Comparison of ENCODE assay signal across 3 cellular contexts in genomic region chr4:178577933-178578332, GRCh38.
TF ChIP-seq lines count a peak whose summit lies in the region.

No MANE protein-coding gene starts in this region.

TF ChIP-seq in SK-N-SH, 30 proteins besides CTCF, POLR2A, EP300 and RAD21:
- TF ChIP-seq, protein P1, sequence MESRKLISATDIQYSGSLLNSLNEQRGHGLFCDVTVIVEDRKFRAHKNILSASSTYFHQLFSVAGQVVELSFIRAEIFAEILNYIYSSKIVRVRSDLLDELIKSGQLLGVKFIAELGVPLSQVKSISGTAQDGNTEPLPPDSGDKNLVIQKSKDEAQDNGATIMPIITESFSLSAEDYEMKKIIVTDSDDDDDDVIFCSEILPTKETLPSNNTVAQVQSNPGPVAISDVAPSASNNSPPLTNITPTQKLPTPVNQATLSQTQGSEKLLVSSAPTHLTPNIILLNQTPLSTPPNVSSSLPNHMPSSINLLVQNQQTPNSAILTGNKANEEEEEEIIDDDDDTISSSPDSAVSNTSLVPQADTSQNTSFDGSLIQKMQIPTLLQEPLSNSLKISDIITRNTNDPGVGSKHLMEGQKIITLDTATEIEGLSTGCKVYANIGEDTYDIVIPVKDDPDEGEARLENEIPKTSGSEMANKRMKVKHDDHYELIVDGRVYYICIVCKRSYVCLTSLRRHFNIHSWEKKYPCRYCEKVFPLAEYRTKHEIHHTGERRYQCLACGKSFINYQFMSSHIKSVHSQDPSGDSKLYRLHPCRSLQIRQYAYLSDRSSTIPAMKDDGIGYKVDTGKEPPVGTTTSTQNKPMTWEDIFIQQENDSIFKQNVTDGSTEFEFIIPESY (IDR thresholded peaks at IDR 0.05; ENCODE audit: borderline replicate concordance, low read depth), result no peak
- TF ChIP-seq TAF1 (IDR thresholded peaks at IDR 0.05; ENCODE audit: borderline replicate concordance, low read depth, low read length), result no peak
- no peak for TF ChIP-seq RFX5 (IDR thresholded peaks at IDR 0.05; ENCODE audit: low read length)
- peak; percentile 30; the same call in 1 of the 2 replicates for TF ChIP-seq SMC3 (IDR thresholded peaks at IDR 0.05; ENCODE audit: low read depth, low read length)
- no peak for TF ChIP-seq ELF1 (IDR thresholded peaks at IDR 0.05)

TF ChIP-seq in SK-N-SH treated with all-trans-retinoic acid at 6 μM for 48 hours, 23 proteins besides CTCF, POLR2A, EP300 and RAD21:
- TF ChIP-seq, protein P2, sequence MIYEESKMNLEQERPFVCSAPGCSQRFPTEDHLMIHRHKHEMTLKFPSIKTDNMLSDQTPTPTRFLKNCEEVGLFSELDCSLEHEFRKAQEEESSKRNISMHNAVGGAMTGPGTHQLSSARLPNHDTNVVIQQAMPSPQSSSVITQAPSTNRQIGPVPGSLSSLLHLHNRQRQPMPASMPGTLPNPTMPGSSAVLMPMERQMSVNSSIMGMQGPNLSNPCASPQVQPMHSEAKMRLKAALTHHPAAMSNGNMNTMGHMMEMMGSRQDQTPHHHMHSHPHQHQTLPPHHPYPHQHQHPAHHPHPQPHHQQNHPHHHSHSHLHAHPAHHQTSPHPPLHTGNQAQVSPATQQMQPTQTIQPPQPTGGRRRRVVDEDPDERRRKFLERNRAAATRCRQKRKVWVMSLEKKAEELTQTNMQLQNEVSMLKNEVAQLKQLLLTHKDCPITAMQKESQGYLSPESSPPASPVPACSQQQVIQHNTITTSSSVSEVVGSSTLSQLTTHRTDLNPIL (CRISPR knock-in tag; IDR thresholded peaks at IDR 0.05; ENCODE audit: low read depth), result no peak
- TF ChIP-seq GLIS3 (CRISPR knock-in tag; IDR thresholded peaks at IDR 0.05), result no peak
- no peak for TF ChIP-seq PATZ1 (CRISPR knock-in tag; IDR thresholded peaks at IDR 0.05; ENCODE audit: borderline replicate concordance)
- TF ChIP-seq, protein P3, sequence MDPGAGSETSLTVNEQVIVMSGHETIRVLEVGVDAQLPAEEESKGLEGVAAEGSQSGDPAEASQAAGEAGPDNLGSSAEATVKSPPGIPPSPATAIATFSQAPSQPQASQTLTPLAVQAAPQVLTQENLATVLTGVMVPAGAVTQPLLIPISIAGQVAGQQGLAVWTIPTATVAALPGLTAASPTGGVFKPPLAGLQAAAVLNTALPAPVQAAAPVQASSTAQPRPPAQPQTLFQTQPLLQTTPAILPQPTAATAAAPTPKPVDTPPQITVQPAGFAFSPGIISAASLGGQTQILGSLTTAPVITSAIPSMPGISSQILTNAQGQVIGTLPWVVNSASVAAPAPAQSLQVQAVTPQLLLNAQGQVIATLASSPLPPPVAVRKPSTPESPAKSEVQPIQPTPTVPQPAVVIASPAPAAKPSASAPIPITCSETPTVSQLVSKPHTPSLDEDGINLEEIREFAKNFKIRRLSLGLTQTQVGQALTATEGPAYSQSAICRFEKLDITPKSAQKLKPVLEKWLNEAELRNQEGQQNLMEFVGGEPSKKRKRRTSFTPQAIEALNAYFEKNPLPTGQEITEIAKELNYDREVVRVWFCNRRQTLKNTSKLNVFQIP (CRISPR knock-in tag; IDR thresholded peaks at IDR 0.05; ENCODE audit: borderline replicate concordance, low read depth), result no peak
- TF ChIP-seq BACH2 (CRISPR knock-in tag; IDR thresholded peaks at IDR 0.05; ENCODE audit: borderline replicate concordance), result no peak
- no peak for TF ChIP-seq ZFP30 (CRISPR knock-in tag; IDR thresholded peaks at IDR 0.05)
- TF ChIP-seq ISL1 (CRISPR knock-in tag; IDR thresholded peaks at IDR 0.05), result no peak

TF ChIP-seq in H1, 55 proteins besides CTCF, POLR2A, EP300 and RAD21 (continued from another document):
- TF ChIP-seq NANOG (IDR thresholded peaks at IDR 0.05; ENCODE audit: insufficient read depth, low read depth, low read length, poor library complexity, severe bottlenecking) (no peak), HDAC2 (IDR thresholded peaks at IDR 0.05; ENCODE audit: borderline replicate concordance in 1 of 2, low read depth in 2 of 2, low read length in 2 of 2) (no peak), SUZ12 (IDR thresholded peaks at IDR 0.05; ENCODE audit: low read length) (no peak), CHD1 (IDR thresholded peaks at IDR 0.05; ENCODE audit: low read depth, low read length) (no peak)
- TF ChIP-seq, protein P4, sequence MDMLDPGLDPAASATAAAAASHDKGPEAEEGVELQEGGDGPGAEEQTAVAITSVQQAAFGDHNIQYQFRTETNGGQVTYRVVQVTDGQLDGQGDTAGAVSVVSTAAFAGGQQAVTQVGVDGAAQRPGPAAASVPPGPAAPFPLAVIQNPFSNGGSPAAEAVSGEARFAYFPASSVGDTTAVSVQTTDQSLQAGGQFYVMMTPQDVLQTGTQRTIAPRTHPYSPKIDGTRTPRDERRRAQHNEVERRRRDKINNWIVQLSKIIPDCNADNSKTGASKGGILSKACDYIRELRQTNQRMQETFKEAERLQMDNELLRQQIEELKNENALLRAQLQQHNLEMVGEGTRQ (IDR thresholded peaks at IDR 0.05; ENCODE audit: low read length), result no peak
